8 cellular contexts compared by ENCODE assay signal in the genomic region with DNA sequence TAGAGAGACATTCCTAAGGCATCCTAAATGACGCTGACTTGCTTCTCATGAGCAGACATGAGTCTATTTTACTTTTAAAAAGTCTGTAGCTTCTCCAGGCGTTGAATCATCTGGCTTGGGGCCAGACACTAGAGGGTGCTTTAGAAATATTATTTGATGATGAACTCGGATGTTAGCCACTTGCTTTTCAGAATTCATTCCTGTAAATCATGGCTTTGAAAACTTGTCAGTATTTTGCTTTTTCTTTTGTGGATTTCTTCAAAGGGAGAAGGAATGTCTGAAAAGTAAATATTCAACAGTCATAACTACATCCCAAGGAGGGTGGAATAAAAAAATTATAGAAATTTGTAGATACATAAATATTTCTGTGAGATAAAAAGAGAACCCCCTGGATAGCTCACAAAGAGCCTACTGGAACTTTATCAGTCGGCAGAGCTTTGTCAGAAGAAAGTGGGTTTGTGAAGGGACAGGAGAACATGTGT.
DNase-seq lines count a peak whose midpoint lies in the region; ATAC-seq and TF ChIP-seq lines count a peak whose summit lies in the region.

No MANE protein-coding gene starts in this region.

- no peaks in the 10 kb centered on the region for H3K4me1 Mint-ChIP-seq in activated CD8-positive, alpha-beta memory T cell treated with anti-CD3 and anti-CD28 coated beads, Interleukin-2, amount 10 ng/mL, durations not matched to agents 7 days and 5 days

- H3K9ac ChIP-seq in PC-3 (ENCODE audit: low read length), result no peak overlapping the region

- no peaks in the 10 kb centered on the region for H3K9me2 ChIP-seq in PC-3 (replicated peaks; ENCODE audit: low read length)

- CTCF ChIA-PET in PC-3 (lab: Charles Lee), result interaction anchor here (0.6 kb wide), 1 partner anchor 434 kb away, joined by 3 read pairs; no protein-coding TSS in a partner anchor
- CTCF ChIA-PET in activated CD8-positive, alpha-beta memory T cell treated with anti-CD3 and anti-CD28 coated beads, Interleukin-2, amount 10 ng/mL, durations not matched to agents 7 days and 5 days (lab: Charles Lee), result no interaction called here

- POLR2A ChIA-PET in PC-3 (lab: Charles Lee; ENCODE audit: unreplicated experiment), result interaction anchor here (0.5 kb wide), 1 partner anchor 16 kb away, joined by 3 read pairs; no protein-coding TSS in a partner anchor

- no peaks in the 10 kb centered on the region for H3K9me3 Mint-ChIP-seq in activated CD8-positive, alpha-beta memory T cell treated with anti-CD3 and anti-CD28 coated beads, Interleukin-2, amount 10 ng/mL, durations not matched to agents 7 days and 5 days (ENCODE audit: low read depth)

- H3K27ac ChIP-seq in PC-3 (ENCODE audit: low read length), result no peak overlapping the region
- no peak overlapping the region for H3K27ac ChIP-seq in psoas muscle

- H3K4me3 Mint-ChIP-seq in activated CD8-positive, alpha-beta memory T cell treated with anti-CD3 and anti-CD28 coated beads, Interleukin-2, amount 10 ng/mL, durations not matched to agents 7 days and 5 days, result no peak overlapping the region

- H3K4me1 ChIP-seq in PC-3 (ENCODE audit: insufficient read depth, low read length) (peaks cover 33% of the 10 kb centered on the region), psoas muscle (peaks cover 10% of the 10 kb centered on the region)

- DNase-seq in GM04504 (ENCODE audit: low read depth), result peak; percentile 89
- DNase-seq in PC-3, result peak; percentile 96
- DNase-seq in fibroblast of the aortic adventitia (ENCODE audit: low read depth), result peak; percentile 97
- DNase-seq in psoas muscle, result peak; percentile 78 to 81
- no peak for DNase-seq in activated CD8-positive, alpha-beta memory T cell treated with anti-CD3 and anti-CD28 coated beads, Interleukin-2, amount 10 ng/mL, durations not matched to agents 7 days and 5 days
- no peak for DNase-seq in activated naive CD4-positive, alpha-beta T cell treated with anti-CD3 and anti-CD28 coated beads, Interleukin-2, amount 50 U/mL, for 16 hours

- TF ChIP-seq CTCF in PC-3 (conservative IDR thresholded peaks at IDR 0.05; ENCODE audit: low read depth, low read length) (peak; percentile 59), fibroblast of the aortic adventitia (IDR thresholded peaks at IDR 0.05; ENCODE audit: insufficient read depth, low read length) (peak; percentile 29), psoas muscle (IDR thresholded peaks at IDR 0.05) (peak; percentile 41)

- H3K9me3 ChIP-seq in PC-3 (ENCODE audit: low read length) (no peaks in the 10 kb centered on the region), psoas muscle (no peaks in the 10 kb centered on the region)

- no peak overlapping the region for H3K4me3 ChIP-seq in PC-3 (ENCODE audit: low read length)
- no peak overlapping the region for H3K4me3 ChIP-seq in fibroblast of the aortic adventitia (ENCODE audit: low read depth, low read length)
- no peak overlapping the region for H3K4me3 ChIP-seq in psoas muscle

- H3K4me2 ChIP-seq in PC-3 (ENCODE audit: low read length), result peak overlapping the region; percentile 56

- H3K36me3 Mint-ChIP-seq in activated CD8-positive, alpha-beta memory T cell treated with anti-CD3 and anti-CD28 coated beads, Interleukin-2, amount 10 ng/mL, durations not matched to agents 7 days and 5 days, result no peaks in the 10 kb centered on the region

- no peaks in the 10 kb centered on the region for H3K79me2 ChIP-seq in PC-3 (ENCODE audit: low read length)

- H3K27ac Mint-ChIP-seq in activated CD8-positive, alpha-beta memory T cell treated with anti-CD3 and anti-CD28 coated beads, Interleukin-2, amount 10 ng/mL, durations not matched to agents 7 days and 5 days, result no peak overlapping the region

- BruUV-seq in PC-3 (replicated peaks; lab: Mats Ljungman, UMichigan), result no TSS peak

- ATAC-seq in PC-3 (peak; percentile 27), psoas muscle (peak in 3 of 4 donors; percentile 65 to 88 (median 66)), HG03280 (IDR thresholded peaks at IDR 0.05; ENCODE audit: unreplicated experiment) (no peak), GM18511 (IDR thresholded peaks at IDR 0.05; ENCODE audit: unreplicated experiment) (no peak)
- ATAC-seq in activated CD8-positive, alpha-beta memory T cell treated with anti-CD3 and anti-CD28 coated beads, Interleukin-2, amount 10 ng/mL, durations not matched to agents 7 days and 5 days, result no peak

- H3K27me3 ChIP-seq in PC-3 (ENCODE audit: low read length) (no peaks in the 10 kb centered on the region), psoas muscle (ENCODE audit: insufficient read depth in 3 of 3, low read length in 2 of 3) (no peaks in the 10 kb centered on the region)

- H3K27me3 Mint-ChIP-seq in activated CD8-positive, alpha-beta memory T cell treated with anti-CD3 and anti-CD28 coated beads, Interleukin-2, amount 10 ng/mL, durations not matched to agents 7 days and 5 days, result no peaks in the 10 kb centered on the region

- 0 out of 2 replicates have a peak overlapping the region, but pooled peaks have one; percentile 4 for H2AFZ ChIP-seq in PC-3 (ENCODE audit: low read length)

- no peaks in the 10 kb centered on the region for H3K36me3 ChIP-seq in PC-3 (ENCODE audit: low read depth, low read length)
- H3K36me3 ChIP-seq in psoas muscle (ENCODE audit: insufficient read depth in 1 of 2, low read depth in 1 of 2), result no peaks in the 10 kb centered on the region

- no peaks in the 10 kb centered on the region for H4K20me1 ChIP-seq in PC-3 (ENCODE audit: low read length)

- peaks cover 8% of the 10 kb centered on the region for H3F3A ChIP-seq in PC-3 (ENCODE audit: low read length, unreplicated experiment)

- 10 to 15% (median 12%) methylated on average over 4 of the region's 4 CpGs for WGBS in psoas muscle, 3 donors

- intact Hi-C loops in PC-3 (cut with micrococcal nuclease) (no loop called here), psoas muscle (cut with DNase I) (loop anchor here in 1 of 2 donors (5.0 kb wide), 1 partner anchor 85 kb away; no protein-coding TSS in a partner anchor)

Comparison
In these comparisons a context has a peak if more than half of its experiments do, and no peak if none do; other contexts are left out.
1. DNase-seq: peak in GM04504 (single experiment), PC-3 (single experiment), fibroblast of the aortic adventitia (single experiment) and psoas muscle (2 of 2); none in activated CD8-positive, alpha-beta memory T cell treated with anti-CD3 and anti-CD28 coated beads, Interleukin-2, amount 10 ng/mL, durations not matched to agents 7 days and 5 days (single experiment) and activated naive CD4-positive, alpha-beta T cell treated with anti-CD3 and anti-CD28 coated beads, Interleukin-2, amount 50 U/mL, for 16 hours (single experiment).
2. ATAC-seq: peak in PC-3 (single experiment) and psoas muscle (3 of 4); none in HG03280 (single experiment), activated CD8-positive, alpha-beta memory T cell treated with anti-CD3 and anti-CD28 coated beads, Interleukin-2, amount 10 ng/mL, durations not matched to agents 7 days and 5 days (single experiment) and GM18511 (single experiment).
3. Peak in every context shown above with its lines, with median percentiles within 50 percentile points of each other: CTCF ChIP-seq.